Comparison of ENCODE assay signal across 12 cellular contexts in the genomic region with DNA sequence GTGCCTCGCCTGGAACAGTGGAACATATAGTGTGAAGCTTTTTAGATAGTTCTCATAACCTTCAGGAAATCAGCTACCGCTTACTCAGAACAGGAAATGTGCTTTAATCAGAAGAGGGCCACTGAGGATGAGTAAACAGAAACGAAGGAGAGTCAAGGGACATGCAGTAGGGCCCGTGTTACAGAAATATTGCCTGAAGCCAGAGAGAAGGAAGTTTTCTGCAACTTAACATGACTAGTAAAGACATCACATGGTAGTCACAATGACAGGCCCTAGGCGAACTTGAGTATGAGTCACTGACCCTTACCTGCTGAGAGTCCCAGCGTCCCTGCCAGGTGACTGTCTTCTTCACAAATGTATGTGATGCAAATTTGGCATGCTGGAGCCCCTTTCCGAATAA. TPM values are rescaled to one million over a fixed set of nuclear protein-coding genes. Genes with fewer than 3 reads are reported as not detected.
DNase-seq lines count a peak whose midpoint lies in the region; ATAC-seq lines count a peak whose summit lies in the region.
"Had no signal": no experiment of that assay in that cellular context is flagged by ENCODE, and none has a peak within 500 bp of the region (broad histone marks: within the 10 kb centered on the region; RNA-seq: fewer than 3 reads in every experiment).

No MANE protein-coding gene starts in this region.

- ATAC-seq in central memory CD8-positive, alpha-beta T cell (replicated peaks; ENCODE audit: extremely low read depth, poor library complexity, severe bottlenecking) = peak; percentile 79
- no peak for ATAC-seq in HG02840 (IDR thresholded peaks at IDR 0.05; ENCODE audit: low FRiP score, unreplicated experiment)

- no peak overlapping the region for H3K4me3 Mint-ChIP-seq in activated T-cell treated with anti-CD3 and anti-CD28 coated beads, Interleukin-2, amount 50 U/mL, for 24 hours
- peak overlapping the region; percentile 62 for H3K4me3 Mint-ChIP-seq in central memory CD8-positive, alpha-beta T cell
- H3K4me3 Mint-ChIP-seq: stimulated activated naive B cell treated with anti-CD40 and anti-IgM and Interleukin-4, amounts not matched to agents 10 μg/mL and 1 μg/mL and 100 μg/mL, for 72 hours had no signal

- H3K27ac Mint-ChIP-seq in activated T-cell treated with anti-CD3 and anti-CD28 coated beads, Interleukin-2, amount 50 U/mL, for 24 hours = peak overlapping the region; percentile 9
- H3K27ac Mint-ChIP-seq in central memory CD8-positive, alpha-beta T cell (ENCODE audit: low read depth) = peak overlapping the region; percentile 63
- H3K27ac Mint-ChIP-seq: stimulated activated naive B cell treated with anti-CD40 and anti-IgM and Interleukin-4, amounts not matched to agents 10 μg/mL and 1 μg/mL and 100 μg/mL, for 72 hours had no signal

- no peaks in the 10 kb centered on the region for H3K27me3 Mint-ChIP-seq in activated T-cell treated with anti-CD3 and anti-CD28 coated beads, Interleukin-2, amount 50 U/mL, for 24 hours
- H3K27me3 Mint-ChIP-seq in central memory CD8-positive, alpha-beta T cell = no peaks in the 10 kb centered on the region
- H3K27me3 Mint-ChIP-seq: stimulated activated naive B cell treated with anti-CD40 and anti-IgM and Interleukin-4, amounts not matched to agents 10 μg/mL and 1 μg/mL and 100 μg/mL, for 72 hours had no signal

- H3K9me3 Mint-ChIP-seq in activated T-cell treated with anti-CD3 and anti-CD28 coated beads, Interleukin-2, amount 50 U/mL, for 24 hours = peaks cover 4% of the 10 kb centered on the region
- peaks cover 4% of the 10 kb centered on the region for H3K9me3 Mint-ChIP-seq in central memory CD8-positive, alpha-beta T cell

- H3K36me3 Mint-ChIP-seq in activated T-cell treated with anti-CD3 and anti-CD28 coated beads, Interleukin-2, amount 50 U/mL, for 24 hours (ENCODE audit: low read depth) = no peaks in the 10 kb centered on the region
- H3K36me3 Mint-ChIP-seq in central memory CD8-positive, alpha-beta T cell (ENCODE audit: insufficient read depth) = peaks cover 1% of the 10 kb centered on the region
- H3K36me3 Mint-ChIP-seq: stimulated activated naive B cell treated with anti-CD40 and anti-IgM and Interleukin-4, amounts not matched to agents 10 μg/mL and 1 μg/mL and 100 μg/mL, for 72 hours had no signal

- H3K4me1 Mint-ChIP-seq in activated T-cell treated with anti-CD3 and anti-CD28 coated beads, Interleukin-2, amount 50 U/mL, for 24 hours (ENCODE audit: low read depth) = peaks cover 30% of the 10 kb centered on the region
- H3K4me1 Mint-ChIP-seq in central memory CD8-positive, alpha-beta T cell = peaks cover 21% of the 10 kb centered on the region

- no peak for DNase-seq in activated T-cell treated with anti-CD3 and anti-CD28 coated beads, Interleukin-2, amount 50 U/mL, for 24 hours
- DNase-seq in activated T-cell treated with anti-CD3 and anti-CD28 coated beads, Interleukin-2, amount 50 U/mL, for 1 hour = no peak
- DNase-seq in RPMI8226 = peak; percentile 9
- no peak for DNase-seq in central memory CD8-positive, alpha-beta T cell (ENCODE audit: low spot score in 2 of 2)
- peak; percentile 30 for DNase-seq in pulmonary artery endothelial cell (ENCODE audit: low read depth, low spot score)
- no peak for DNase-seq in kidney glomerular epithelial cell (lab: John Stamatoyannopoulos, UW)
- DNase-seq in inferior parietal cortex (ENCODE audit: extremely low spot score) = no peak
- DNase-seq: IMR-90; NCI-H2171 treated with DMSO at 0.1 percent for 48 hours; stimulated activated naive B cell treated with anti-CD40 and anti-IgM and Interleukin-4, amounts not matched to agents 10 μg/mL and 1 μg/mL and 100 μg/mL, for 72 hours had no signal

RNA-seq across cellular contexts. Expression of gene CARD18, which starts 39.4 kb away (rescaled TPM):
- not detected in 2 replicates for total RNA-seq in pulmonary artery endothelial cell
- total RNA-seq: cardiac septum, IMR-90 had no signal

RNA-seq across cellular contexts. Expression of gene CARD16, which starts 55.1 kb away (rescaled TPM):
- 37.5 and 84.8 TPM in 2 replicates for total RNA-seq in pulmonary artery endothelial cell

Comparison
In these comparisons a context has a peak if more than half of its experiments do, and no peak if none do; other contexts are left out.
1. DNase-seq: peak in RPMI8226 (single experiment) and pulmonary artery endothelial cell (single experiment); none in activated T-cell treated with anti-CD3 and anti-CD28 coated beads, Interleukin-2, amount 50 U/mL, for 24 hours (single experiment), activated T-cell treated with anti-CD3 and anti-CD28 coated beads, Interleukin-2, amount 50 U/mL, for 1 hour (single experiment), central memory CD8-positive, alpha-beta T cell (0 of 2), kidney glomerular epithelial cell (single experiment) and inferior parietal cortex (single experiment).